ENCODE assay signal across 6 cellular contexts in genomic region chr19:3479177-3479818, GRCh38. TPM values are rescaled to one million over a fixed set of nuclear protein-coding genes. Genes with fewer than 3 reads are reported as not detected.
A peak's percentile ranks its signal among the peaks of the same experiment; 100 is the strongest.
DNase-seq lines count a peak whose midpoint lies in the region; ATAC-seq lines count a peak whose summit lies in the region.

No MANE protein-coding gene starts in this region.

- no peak overlapping the region for H3K27ac Mint-ChIP-seq in activated CD4-positive, alpha-beta T cell treated with anti-CD3 and anti-CD28 coated beads, Interleukin-2, amount 10 ng/mL, durations not matched to agents 7 days and 5 days

- no peak overlapping the region for H3K4me3 Mint-ChIP-seq in activated CD4-positive, alpha-beta T cell treated with anti-CD3 and anti-CD28 coated beads, Interleukin-2, amount 10 ng/mL, durations not matched to agents 7 days and 5 days

- DNase-seq in DMS53 (lab: John Stamatoyannopoulos, UW): peak; percentile 47
- no peak for DNase-seq in DMS53 treated with DMSO at 0.1 percent for 48 hours (lab: John Stamatoyannopoulos, UW; ENCODE audit: unreplicated experiment)
- peak; percentile 62 for DNase-seq in activated CD4-positive, alpha-beta T cell treated with anti-CD3 and anti-CD28 coated beads, Interleukin-2, amount 10 ng/mL, durations not matched to agents 7 days and 5 days
- peak; percentile 62 for DNase-seq in stimulated activated CD4-positive, alpha-beta T cell treated with anti-CD3 and anti-CD28 coated beads, Interleukin-1b, Interleukin-23, amount 100 ng/mL, for 48 hours

- no peaks in the 10 kb centered on the region for H3K9me3 Mint-ChIP-seq in activated CD4-positive, alpha-beta T cell treated with anti-CD3 and anti-CD28 coated beads, Interleukin-2, amount 10 ng/mL, durations not matched to agents 7 days and 5 days

- H3K4me1 Mint-ChIP-seq in activated CD4-positive, alpha-beta T cell treated with anti-CD3 and anti-CD28 coated beads, Interleukin-2, amount 10 ng/mL, durations not matched to agents 7 days and 5 days: peaks cover 13% of the 10 kb centered on the region

- POLR2A ChIA-PET in activated CD4-positive, alpha-beta T cell treated with anti-CD3 and anti-CD28 coated beads, Interleukin-2, amount 10 ng/mL, durations not matched to agents 7 days and 5 days (lab: Charles Lee): no interaction called here

- ATAC-seq in HG03135 (IDR thresholded peaks at IDR 0.05; ENCODE audit: unreplicated experiment) (no peak), GM21528 (IDR thresholded peaks at IDR 0.05; ENCODE audit: low FRiP score, unreplicated experiment) (no peak)

- CTCF ChIA-PET in activated CD4-positive, alpha-beta T cell treated with anti-CD3 and anti-CD28 coated beads, Interleukin-2, amount 10 ng/mL, durations not matched to agents 7 days and 5 days (lab: Charles Lee): interaction anchor here (0.6 to 1.3 kb wide), 8 partner anchors 9 to 259 kb away, joined by 3 to 5 read pairs (median 4); no protein-coding TSS in a partner anchor

- H3K27me3 Mint-ChIP-seq in activated CD4-positive, alpha-beta T cell treated with anti-CD3 and anti-CD28 coated beads, Interleukin-2, amount 10 ng/mL, durations not matched to agents 7 days and 5 days: peaks cover 5% of the 10 kb centered on the region

- no peaks in the 10 kb centered on the region for H3K36me3 Mint-ChIP-seq in activated CD4-positive, alpha-beta T cell treated with anti-CD3 and anti-CD28 coated beads, Interleukin-2, amount 10 ng/mL, durations not matched to agents 7 days and 5 days (ENCODE audit: low read depth)

RNA-seq across cellular contexts. Expression of gene SMIM24, which starts 1.0 kb away (rescaled TPM):
- under 1 TPM; 0.27 to 0.33 TPM for total RNA-seq in activated CD4-positive, alpha-beta T cell treated with anti-CD3 and anti-CD28 coated beads, Interleukin-2, amount 10 ng/mL, durations not matched to agents 7 days and 5 days

RNA-seq across cellular contexts. Expression of gene SMIM44, which starts 3.9 kb away (rescaled TPM):
- total RNA-seq in activated CD4-positive, alpha-beta T cell treated with anti-CD3 and anti-CD28 coated beads, Interleukin-2, amount 10 ng/mL, durations not matched to agents 7 days and 5 days: not detected

RNA-seq across cellular contexts. Expression of gene DOHH, which starts 21.2 kb away (rescaled TPM):
- 10 to 100 TPM in 1 of 2 experiments, 1 to 10 TPM in 1; 9.2 to 12.6 TPM for total RNA-seq in activated CD4-positive, alpha-beta T cell treated with anti-CD3 and anti-CD28 coated beads, Interleukin-2, amount 10 ng/mL, durations not matched to agents 7 days and 5 days

RNA-seq across cellular contexts. Expression of gene FZR1, which starts 26.8 kb away (rescaled TPM):
- total RNA-seq in activated CD4-positive, alpha-beta T cell treated with anti-CD3 and anti-CD28 coated beads, Interleukin-2, amount 10 ng/mL, durations not matched to agents 7 days and 5 days: 10 to 100 TPM; 78.6 to 79.3 TPM

RNA-seq across cellular contexts. Expression of gene TEKTIP1, which starts 59.7 kb away (rescaled TPM):
- 1 to 10 TPM; 6.5 to 8.7 TPM for total RNA-seq in activated CD4-positive, alpha-beta T cell treated with anti-CD3 and anti-CD28 coated beads, Interleukin-2, amount 10 ng/mL, durations not matched to agents 7 days and 5 days
